In the genomic region with DNA sequence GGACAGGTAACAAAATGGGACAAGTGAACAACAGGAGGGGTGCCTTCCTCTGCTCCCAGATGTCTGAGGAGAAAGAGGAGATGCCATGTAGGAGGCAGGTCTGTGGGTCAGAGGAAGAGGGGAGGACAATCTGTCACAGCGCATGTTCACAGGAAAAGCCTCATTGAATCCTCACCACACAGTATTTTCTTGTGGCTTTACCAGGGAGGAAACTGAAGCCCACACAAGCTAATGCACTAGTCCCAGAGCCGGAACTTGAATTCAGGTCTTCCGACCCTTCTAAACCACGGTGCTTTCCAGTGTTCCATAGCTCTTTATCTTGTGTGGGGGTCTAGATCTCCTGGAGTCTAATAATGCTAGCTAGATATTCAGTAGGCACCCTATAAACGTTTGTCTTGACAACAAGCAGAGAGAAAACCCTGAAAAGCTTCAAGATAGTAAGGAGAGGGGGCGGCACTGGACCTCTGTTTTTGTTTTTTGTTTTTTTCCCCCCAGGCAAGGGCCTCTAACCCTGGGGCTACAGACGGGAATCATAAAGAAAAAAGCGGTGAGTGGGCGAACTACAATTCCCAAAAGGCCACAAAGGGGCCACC, we compare ENCODE assay signal across 8 cellular contexts. TPM values are rescaled to one million over a fixed set of nuclear protein-coding genes. Genes with fewer than 3 reads are reported as not detected.
DNase-seq lines count a peak whose midpoint lies in the region; ATAC-seq and TF ChIP-seq lines count a peak whose summit lies in the region.

No MANE protein-coding gene starts in this region.

- H3K4me3 ChIP-seq in GM12864 (ENCODE audit: low read depth, low read length) (peak overlapping the region; percentile 79), iPS-20b (ENCODE audit: low read length) (peak overlapping the region; percentile 90; the same call in 1 of the 2 replicates), tibial nerve (peak overlapping the region; percentile 44 to 77 (median 64))

- TF ChIP-seq CTCF in GM12864 (IDR thresholded peaks at IDR 0.05; ENCODE audit: low read depth, low read length, missing control alignments) (no peak), WTC11 (IDR thresholded peaks at IDR 0.05) (no peak), tibial nerve (IDR thresholded peaks at IDR 0.05) (peak in 1 of 5 experiments; percentile 46)

- WGBS in tibial nerve, 2 donors = 13 to 15% methylated on average over 9 of the region's 9 CpGs

- H3K4me1 Mint-ChIP-seq in WTC11 = peaks cover 46% of the 10 kb centered on the region

- TF ChIP-seq POLR2A in tibial nerve (IDR thresholded peaks at IDR 0.05) = no peak

- TF ChIP-seq EP300 in tibial nerve (IDR thresholded peaks at IDR 0.05) = peak in 1 of 2 donors; percentile 40

- H3K36me3 Mint-ChIP-seq in WTC11 = peaks cover 29% of the 10 kb centered on the region

- H3K36me3 ChIP-seq in iPS-20b (ENCODE audit: insufficient read depth, low read depth, low read length) = peaks cover 36% of the 10 kb centered on the region
- H3K36me3 ChIP-seq in tibial nerve = peaks cover 0 to 32% (median 14%) of the 10 kb centered on the region in 3 donors

- H3K4me3 Mint-ChIP-seq in WTC11 = peak overlapping the region; percentile 98

- H3K9ac ChIP-seq in iPS-20b (ENCODE audit: low read depth, low read length) = peak overlapping the region; percentile 98; the same call in 1 of the 2 replicates

- H3K4me1 ChIP-seq in iPS-20b (ENCODE audit: insufficient read depth, low read length) (peaks cover 25% of the 10 kb centered on the region), tibial nerve (peaks cover 4 to 52% (median 26%) of the 10 kb centered on the region in 4 donors)

- ATAC-seq in HG03066 (IDR thresholded peaks at IDR 0.05; ENCODE audit: low read depth, unreplicated experiment) (peak; percentile 10), WTC11 (no peak)

- H3K27me3 ChIP-seq in iPS-20b (ENCODE audit: insufficient read depth, low read length) (peaks cover 66% of the 10 kb centered on the region), tibial nerve (peaks cover 0 to 39% of the 10 kb centered on the region in 2 donors)

- POLR2A ChIA-PET in WTC11 (lab: Charles Lee) = interaction anchor here (0.6 to 2.6 kb wide), 10 partner anchors 10 to 230 kb away, joined by 3 to 41 read pairs (median 6); a partner anchor contains a TSS

- no peaks in the 10 kb centered on the region for H3K9me3 ChIP-seq in iPS-20b (ENCODE audit: insufficient read depth, low read depth, low read length)
- H3K9me3 ChIP-seq in tibial nerve = no peaks in the 10 kb centered on the region

- DNase-seq in GM12864 (ENCODE audit: low read depth) = no peak
- no peak for DNase-seq in WTC11 (ENCODE audit: low spot score)
- DNase-seq in tibial nerve (ENCODE audit: low spot score in 2 of 2) = no peak
- DNase-seq in middle frontal gyrus (ENCODE audit: extremely low spot score, low spot score) = no peak
- no peak for DNase-seq in NCI-H345 treated with DMSO at 0.1 percent for 48 hours (lab: John Stamatoyannopoulos, UW; ENCODE audit: unreplicated experiment)
- no peak for DNase-seq in iPS-NIHi11 (ENCODE audit: low spot score)

- H3K27ac Mint-ChIP-seq in WTC11 = no peak overlapping the region

- H3K27ac ChIP-seq in iPS-20b (ENCODE audit: low read length) = no peak overlapping the region
- H3K27ac ChIP-seq in tibial nerve = peak overlapping the region in 3 of 4 donors; percentile 68 to 93 (median 88)

- no peaks in the 10 kb centered on the region for H3K9me3 Mint-ChIP-seq in WTC11

- H3K27me3 Mint-ChIP-seq in WTC11 (ENCODE audit: low read depth) = peaks cover 53% of the 10 kb centered on the region

- CTCF ChIA-PET in WTC11 (lab: Charles Lee) = interaction anchor here (1.0 to 10.4 kb wide), 17 partner anchors 8 to 247 kb away, joined by 3 to 660 read pairs (median 5); a partner anchor contains a TSS

TF ChIP-seq in WTC11, 78 proteins besides CTCF, POLR2A, EP300 and RAD21 (continues in another document):
- TF ChIP-seq ZNF219 (CRISPR knock-in tag; IDR thresholded peaks at IDR 0.05; ENCODE audit: borderline replicate concordance) = no peak
- TF ChIP-seq FOXP1 (CRISPR knock-in tag; IDR thresholded peaks at IDR 0.05; ENCODE audit: borderline replicate concordance) = no peak
- TF ChIP-seq, protein P1, sequence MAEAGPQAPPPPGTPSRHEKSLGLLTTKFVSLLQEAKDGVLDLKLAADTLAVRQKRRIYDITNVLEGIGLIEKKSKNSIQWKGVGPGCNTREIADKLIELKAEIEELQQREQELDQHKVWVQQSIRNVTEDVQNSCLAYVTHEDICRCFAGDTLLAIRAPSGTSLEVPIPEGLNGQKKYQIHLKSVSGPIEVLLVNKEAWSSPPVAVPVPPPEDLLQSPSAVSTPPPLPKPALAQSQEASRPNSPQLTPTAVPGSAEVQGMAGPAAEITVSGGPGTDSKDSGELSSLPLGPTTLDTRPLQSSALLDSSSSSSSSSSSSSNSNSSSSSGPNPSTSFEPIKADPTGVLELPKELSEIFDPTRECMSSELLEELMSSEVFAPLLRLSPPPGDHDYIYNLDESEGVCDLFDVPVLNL (CRISPR knock-in tag; IDR thresholded peaks at IDR 0.05; ENCODE audit: borderline replicate concordance, low read depth) = no peak
- TF ChIP-seq TCF7 (CRISPR knock-in tag; IDR thresholded peaks at IDR 0.05; ENCODE audit: low read depth) = no peak
- TF ChIP-seq EMX1 (CRISPR knock-in tag; IDR thresholded peaks at IDR 0.05) = no peak
- TF ChIP-seq, protein P2, sequence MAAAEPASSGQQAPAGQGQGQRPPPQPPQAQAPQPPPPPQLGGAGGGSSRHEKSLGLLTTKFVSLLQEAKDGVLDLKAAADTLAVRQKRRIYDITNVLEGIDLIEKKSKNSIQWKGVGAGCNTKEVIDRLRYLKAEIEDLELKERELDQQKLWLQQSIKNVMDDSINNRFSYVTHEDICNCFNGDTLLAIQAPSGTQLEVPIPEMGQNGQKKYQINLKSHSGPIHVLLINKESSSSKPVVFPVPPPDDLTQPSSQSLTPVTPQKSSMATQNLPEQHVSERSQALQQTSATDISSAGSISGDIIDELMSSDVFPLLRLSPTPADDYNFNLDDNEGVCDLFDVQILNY (CRISPR knock-in tag; IDR thresholded peaks at IDR 0.05) = no peak
- TF ChIP-seq, protein P3, sequence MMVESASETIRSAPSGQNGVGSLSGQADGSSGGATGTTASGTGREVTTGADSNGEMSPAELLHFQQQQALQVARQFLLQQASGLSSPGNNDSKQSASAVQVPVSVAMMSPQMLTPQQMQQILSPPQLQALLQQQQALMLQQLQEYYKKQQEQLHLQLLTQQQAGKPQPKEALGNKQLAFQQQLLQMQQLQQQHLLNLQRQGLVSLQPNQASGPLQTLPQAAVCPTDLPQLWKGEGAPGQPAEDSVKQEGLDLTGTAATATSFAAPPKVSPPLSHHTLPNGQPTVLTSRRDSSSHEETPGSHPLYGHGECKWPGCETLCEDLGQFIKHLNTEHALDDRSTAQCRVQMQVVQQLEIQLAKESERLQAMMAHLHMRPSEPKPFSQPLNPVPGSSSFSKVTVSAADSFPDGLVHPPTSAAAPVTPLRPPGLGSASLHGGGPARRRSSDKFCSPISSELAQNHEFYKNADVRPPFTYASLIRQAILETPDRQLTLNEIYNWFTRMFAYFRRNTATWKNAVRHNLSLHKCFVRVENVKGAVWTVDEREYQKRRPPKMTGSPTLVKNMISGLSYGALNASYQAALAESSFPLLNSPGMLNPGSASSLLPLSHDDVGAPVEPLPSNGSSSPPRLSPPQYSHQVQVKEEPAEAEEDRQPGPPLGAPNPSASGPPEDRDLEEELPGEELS (CRISPR knock-in tag; IDR thresholded peaks at IDR 0.05) = no peak
- no peak for TF ChIP-seq TP53 (CRISPR knock-in tag; IDR thresholded peaks at IDR 0.05)
- no peak for TF ChIP-seq ZNF671 (CRISPR knock-in tag; IDR thresholded peaks at IDR 0.05)
- TF ChIP-seq, protein P4, sequence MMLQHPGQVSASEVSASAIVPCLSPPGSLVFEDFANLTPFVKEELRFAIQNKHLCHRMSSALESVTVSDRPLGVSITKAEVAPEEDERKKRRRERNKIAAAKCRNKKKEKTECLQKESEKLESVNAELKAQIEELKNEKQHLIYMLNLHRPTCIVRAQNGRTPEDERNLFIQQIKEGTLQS (CRISPR knock-in tag; conservative IDR thresholded peaks at IDR 0.05) = no peak
- TF ChIP-seq NFE2L1 (CRISPR knock-in tag; IDR thresholded peaks at IDR 0.05) = no peak
- TF ChIP-seq KAT7 (CRISPR knock-in tag; IDR thresholded peaks at IDR 0.05; ENCODE audit: borderline replicate concordance) = no peak
- TF ChIP-seq ETV6 (CRISPR knock-in tag; IDR thresholded peaks at IDR 0.05) = no peak
- TF ChIP-seq PRRX2 (CRISPR knock-in tag; IDR thresholded peaks at IDR 0.05) = no peak
- TF ChIP-seq, protein P5, sequence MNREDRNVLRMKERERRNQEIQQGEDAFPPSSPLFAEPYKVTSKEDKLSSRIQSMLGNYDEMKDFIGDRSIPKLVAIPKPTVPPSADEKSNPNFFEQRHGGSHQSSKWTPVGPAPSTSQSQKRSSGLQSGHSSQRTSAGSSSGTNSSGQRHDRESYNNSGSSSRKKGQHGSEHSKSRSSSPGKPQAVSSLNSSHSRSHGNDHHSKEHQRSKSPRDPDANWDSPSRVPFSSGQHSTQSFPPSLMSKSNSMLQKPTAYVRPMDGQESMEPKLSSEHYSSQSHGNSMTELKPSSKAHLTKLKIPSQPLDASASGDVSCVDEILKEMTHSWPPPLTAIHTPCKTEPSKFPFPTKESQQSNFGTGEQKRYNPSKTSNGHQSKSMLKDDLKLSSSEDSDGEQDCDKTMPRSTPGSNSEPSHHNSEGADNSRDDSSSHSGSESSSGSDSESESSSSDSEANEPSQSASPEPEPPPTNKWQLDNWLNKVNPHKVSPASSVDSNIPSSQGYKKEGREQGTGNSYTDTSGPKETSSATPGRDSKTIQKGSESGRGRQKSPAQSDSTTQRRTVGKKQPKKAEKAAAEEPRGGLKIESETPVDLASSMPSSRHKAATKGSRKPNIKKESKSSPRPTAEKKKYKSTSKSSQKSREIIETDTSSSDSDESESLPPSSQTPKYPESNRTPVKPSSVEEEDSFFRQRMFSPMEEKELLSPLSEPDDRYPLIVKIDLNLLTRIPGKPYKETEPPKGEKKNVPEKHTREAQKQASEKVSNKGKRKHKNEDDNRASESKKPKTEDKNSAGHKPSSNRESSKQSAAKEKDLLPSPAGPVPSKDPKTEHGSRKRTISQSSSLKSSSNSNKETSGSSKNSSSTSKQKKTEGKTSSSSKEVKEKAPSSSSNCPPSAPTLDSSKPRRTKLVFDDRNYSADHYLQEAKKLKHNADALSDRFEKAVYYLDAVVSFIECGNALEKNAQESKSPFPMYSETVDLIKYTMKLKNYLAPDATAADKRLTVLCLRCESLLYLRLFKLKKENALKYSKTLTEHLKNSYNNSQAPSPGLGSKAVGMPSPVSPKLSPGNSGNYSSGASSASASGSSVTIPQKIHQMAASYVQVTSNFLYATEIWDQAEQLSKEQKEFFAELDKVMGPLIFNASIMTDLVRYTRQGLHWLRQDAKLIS (CRISPR knock-in tag; IDR thresholded peaks at IDR 0.05; ENCODE audit: borderline replicate concordance) = no peak

RNA-seq across cellular contexts. Expression of a gene that starts 0.4 kb away (rescaled TPM):
- total RNA-seq in WTC11 (2021) = 262 to 297 TPM (median 265 TPM) in 3 replicates
- total RNA-seq in tibial nerve = 10 to 100 TPM; 18.4 to 77.3 (median 32.6) TPM

RNA-seq across cellular contexts. Expression of a gene that starts 12.5 kb away (rescaled TPM):
- total RNA-seq in WTC11 (2021) = 3.7 to 4.9 TPM (median 4.4 TPM) in 3 replicates
- 1 to 10 TPM in 1 of 4 donors, not detected in 3; 4.2 TPM for total RNA-seq in tibial nerve

RNA-seq across cellular contexts. Expression of a gene that starts 21.9 kb away (rescaled TPM):
- total RNA-seq in WTC11 (2021) (3.2 to 3.4 TPM (median 3.3 TPM) in 3 replicates), tibial nerve (1 to 10 TPM in 3 of 4 donors, not detected in 1; 1.7 to 5.0 (median 3.6) TPM)
